Comparison of ENCODE assay signal across 1 cellular context in genomic region chr1:160366731-160367515, GRCh38.
TF ChIP-seq lines count a peak whose summit lies in the region.

Gene NHLH1, plus strand, starts transcription at chr1:160367071. Its CDS starts 3,661 bp downstream, at chr1:160370732.

TF ChIP-seq in H1, 55 proteins besides CTCF, POLR2A, EP300 and RAD21 (continued from another document):
- TF ChIP-seq SUZ12 (IDR thresholded peaks at IDR 0.05; ENCODE audit: low read length) (no peak), GABPA (IDR thresholded peaks at IDR 0.05; ENCODE audit: borderline replicate concordance, insufficient read depth, low read length) (no peak), RBBP5 (IDR thresholded peaks at IDR 0.05; ENCODE audit: borderline replicate concordance, low read depth, low read length) (no peak), ZNF274 (IDR thresholded peaks at IDR 0.05; ENCODE audit: borderline replicate concordance, extremely low read depth, low read length) (no peak), CBX5 (IDR thresholded peaks at IDR 0.05; ENCODE audit: low read depth, low read length) (no peak), TAF7 (optimal IDR thresholded peaks at IDR 0.05; ENCODE audit: borderline replicate concordance, low read depth, low read length) (no peak), JUND (IDR thresholded peaks at IDR 0.05; ENCODE audit: low read length) (no peak)
TF ChIP-seq in H1: peak in this region for 0.
